In genomic region chr16:4616047-4616811, GRCh38 we compare ENCODE assay signal across 8 cellular contexts. TPM values are rescaled to one million over a fixed set of nuclear protein-coding genes. Genes with fewer than 3 reads are reported as not detected.
DNase-seq lines count a peak whose midpoint lies in the region; ATAC-seq and TF ChIP-seq lines count a peak whose summit lies in the region.

No MANE protein-coding gene starts in this region.

- peak; percentile 100 for DNase-seq in GM12864 (ENCODE audit: low read depth)
- DNase-seq in NCI-H1092 treated with DMSO at 0.1 percent for 48 hours (lab: John Stamatoyannopoulos, UW) = peak; percentile 99
- DNase-seq in SKM-1 (lab: John Stamatoyannopoulos, UW; ENCODE audit: unreplicated experiment) = peak; percentile 100
- DNase-seq in activated naive CD8-positive, alpha-beta T cell treated with anti-CD3 and anti-CD28 coated beads, Interleukin-2, amount 10 ng/mL, durations not matched to agents 7 days and 5 days = peak; percentile 97
- peak; percentile 100 for DNase-seq in Right ventricle myocardium inferior (ENCODE audit: missing footprints)
- DNase-seq in ovary = peak; percentile 99 to 100 (median 99)
- DNase-seq in tibial artery = peak; percentile 100

- POLR2A ChIA-PET in activated naive CD8-positive, alpha-beta T cell treated with anti-CD3 and anti-CD28 coated beads, Interleukin-2, amount 10 ng/mL, durations not matched to agents 7 days and 5 days (lab: Charles Lee) = interaction anchor here (0.8 to 2.3 kb wide), 21 partner anchors 8 to 363 kb away, joined by 3 to 12 read pairs (median 4); partner anchors contain the start of genes ANKS3, DNAAF8, GLYR1 and HMOX2

- H3K4me3 ChIP-seq in GM12864 (ENCODE audit: low read depth, low read length) = peak overlapping the region; percentile 88
- peak overlapping the region; percentile 55 for H3K4me3 ChIP-seq in ovary
- H3K4me3 ChIP-seq in tibial artery = peak overlapping the region; percentile 72 to 79

- TF ChIP-seq POLR2A in ovary (IDR thresholded peaks at IDR 0.05) = peak; percentile 74

- peak overlapping the region; percentile 97 for H3K27ac Mint-ChIP-seq in activated naive CD8-positive, alpha-beta T cell treated with anti-CD3 and anti-CD28 coated beads, Interleukin-2, amount 10 ng/mL, durations not matched to agents 7 days and 5 days

- H3K27me3 ChIP-seq in ovary = no peaks in the 10 kb centered on the region
- no peaks in the 10 kb centered on the region for H3K27me3 ChIP-seq in tibial artery

- H3K27ac ChIP-seq in ovary = peak overlapping the region; percentile 69 to 95
- H3K27ac ChIP-seq in tibial artery = peak overlapping the region; percentile 96 to 99

- no peaks in the 10 kb centered on the region for H3K36me3 Mint-ChIP-seq in activated naive CD8-positive, alpha-beta T cell treated with anti-CD3 and anti-CD28 coated beads, Interleukin-2, amount 10 ng/mL, durations not matched to agents 7 days and 5 days

- H3K4me1 ChIP-seq in ovary (ENCODE audit: insufficient read depth) = peaks cover 18% of the 10 kb centered on the region
- peaks cover 0 to 66% (median 55%) of the 10 kb centered on the region in 4 donors for H3K4me1 ChIP-seq in tibial artery

- no peaks in the 10 kb centered on the region for H3K9me3 Mint-ChIP-seq in activated naive CD8-positive, alpha-beta T cell treated with anti-CD3 and anti-CD28 coated beads, Interleukin-2, amount 10 ng/mL, durations not matched to agents 7 days and 5 days

- no peaks in the 10 kb centered on the region for H3K27me3 Mint-ChIP-seq in activated naive CD8-positive, alpha-beta T cell treated with anti-CD3 and anti-CD28 coated beads, Interleukin-2, amount 10 ng/mL, durations not matched to agents 7 days and 5 days

- ATAC-seq in HG02623 (IDR thresholded peaks at IDR 0.05; ENCODE audit: unreplicated experiment) = peak; percentile 70
- peak; percentile 91 for ATAC-seq in activated naive CD8-positive, alpha-beta T cell treated with anti-CD3 and anti-CD28 coated beads, Interleukin-2, amount 10 ng/mL, durations not matched to agents 7 days and 5 days (ENCODE audit: low read depth)
- peak; percentile 92 for ATAC-seq in Right ventricle myocardium inferior

- H3K9me3 ChIP-seq in ovary (no peaks in the 10 kb centered on the region), tibial artery (no peaks in the 10 kb centered on the region)

- H3K36me3 ChIP-seq in ovary (no peaks in the 10 kb centered on the region), tibial artery (no peaks in the 10 kb centered on the region)

- peak overlapping the region; percentile 94 for H3K4me3 Mint-ChIP-seq in activated naive CD8-positive, alpha-beta T cell treated with anti-CD3 and anti-CD28 coated beads, Interleukin-2, amount 10 ng/mL, durations not matched to agents 7 days and 5 days

- intact Hi-C loops in Right ventricle myocardium inferior (cut with DNase I) = no loop called here
- intact Hi-C loops in ovary (cut with DNase I) = loop anchor here in 1 of 4 donors (10.0 kb wide), 1 partner anchor 339 kb away; the partner anchor contains the start of gene SEC14L5
- intact Hi-C loops in tibial artery (cut with DNase I; ENCODE audit: low total_unique reads) = loop anchor here (10.0 kb wide), 1 partner anchor 141 kb away; the partner anchor contains the start of genes HMOX2 and NMRAL1

- 0 to 1% (median 1%) methylated on average over 29 to 57 of the region's 57 CpGs for WGBS in ovary, 3 donors

- peak; percentile 46 for TF ChIP-seq CTCF in GM12864 (IDR thresholded peaks at IDR 0.05; ENCODE audit: low read depth, low read length, missing control alignments)
- TF ChIP-seq CTCF in ovary (IDR thresholded peaks at IDR 0.05) = peak in 2 of 3 donors; percentile 12 to 52
- TF ChIP-seq CTCF in tibial artery (IDR thresholded peaks at IDR 0.05) = peak in 1 of 2 experiments; percentile 15

- TF ChIP-seq EP300 in ovary (IDR thresholded peaks at IDR 0.05) = peak; percentile 89

- peaks cover 25% of the 10 kb centered on the region for H3K4me1 Mint-ChIP-seq in activated naive CD8-positive, alpha-beta T cell treated with anti-CD3 and anti-CD28 coated beads, Interleukin-2, amount 10 ng/mL, durations not matched to agents 7 days and 5 days

RNA-seq across cellular contexts. Expression of gene UBALD1, which starts 1.5 kb away (rescaled TPM):
- total RNA-seq in activated naive CD8-positive, alpha-beta T cell treated with anti-CD3 and anti-CD28 coated beads, Interleukin-2, amount 10 ng/mL, durations not matched to agents 7 days and 5 days = 10 to 100 TPM; 21.3 to 23.7 TPM
- total RNA-seq in Right ventricle myocardium inferior (26.2 TPM), ovary (10 to 100 TPM in 6 of 7 donors, 1 to 10 TPM in 1; 9.3 to 39.5 (median 21.4) TPM)
- polyA plus RNA-seq in ovary = 10 to 100 TPM in 1 of 2 donors, under 1 TPM in 1; 0.43 to 24.0 TPM

RNA-seq across cellular contexts. Expression of gene MGRN1, which starts 8.4 kb away (rescaled TPM):
- total RNA-seq in activated naive CD8-positive, alpha-beta T cell treated with anti-CD3 and anti-CD28 coated beads, Interleukin-2, amount 10 ng/mL, durations not matched to agents 7 days and 5 days = 10 to 100 TPM; 84.4 to 91.7 TPM
- total RNA-seq in Right ventricle myocardium inferior = 32.2 TPM
- total RNA-seq in ovary = 10 to 100 TPM; 23.2 to 94.2 (median 64.6) TPM
- polyA plus RNA-seq in ovary = 10 to 100 TPM; 21.5 to 27.9 TPM

Comparison
In these comparisons a context has a peak if more than half of its experiments do, and no peak if none do; other contexts are left out.
1. Peak in every context shown above with its lines: DNase-seq, ATAC-seq, H3K4me3 ChIP-seq and H3K27ac ChIP-seq.